In the genomic region with DNA sequence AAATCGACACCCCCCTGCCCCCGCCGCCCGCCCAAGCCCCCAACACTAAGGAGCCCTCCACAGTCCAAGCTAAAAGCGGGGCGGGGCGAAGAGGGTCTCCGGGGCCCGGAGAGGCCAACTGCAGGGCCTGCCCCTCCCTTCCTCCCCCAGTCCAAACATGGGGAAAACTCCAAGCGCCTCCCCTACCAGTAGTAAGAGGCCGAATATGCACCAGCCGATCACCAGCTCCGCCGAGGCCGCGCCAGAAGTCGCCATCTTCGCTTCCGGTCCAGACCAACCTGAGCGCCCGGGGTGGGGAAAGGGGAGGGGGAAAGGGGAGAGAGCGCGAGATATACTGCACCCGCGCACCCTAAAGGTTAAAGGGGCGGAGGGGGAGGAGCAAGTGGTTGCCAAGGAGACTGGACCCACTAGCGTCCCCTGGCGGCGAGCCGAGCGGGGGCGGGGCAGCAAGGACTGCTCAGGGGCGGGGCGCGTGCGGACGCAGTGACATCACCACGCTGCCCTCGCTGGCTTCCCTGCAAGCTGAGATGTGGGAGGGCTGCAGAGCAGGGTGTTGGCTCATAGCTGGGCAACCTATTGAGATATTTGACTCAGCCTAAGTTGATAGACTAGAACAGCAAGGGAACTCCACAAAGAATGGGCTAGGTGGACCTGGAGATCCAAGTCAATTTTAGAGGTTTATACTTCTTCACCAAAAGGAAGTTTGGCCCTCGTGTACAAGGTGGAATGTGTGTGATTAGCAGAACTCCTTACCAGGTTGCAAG, we compare ENCODE assay signal across 8 cellular contexts. TPM values are rescaled to one million over a fixed set of nuclear protein-coding genes. Genes with fewer than 3 reads are reported as not detected.
A peak's percentile ranks its signal among the peaks of the same experiment; 100 is the strongest.
DNase-seq lines count a peak whose midpoint lies in the region; ATAC-seq and TF ChIP-seq lines count a peak whose summit lies in the region.

A gene (minus strand): TSS at position 384 of the 764 bp plus-strand sequence. CDS start 129 bp downstream, at position 255.

- peak within 1 kb of the TSS; percentile 95 for H3K27ac Mint-ChIP-seq in T-helper 17 cell

- H3K4me1 ChIP-seq in prostate gland (replicated peaks): no peaks in the 10 kb centered on the region
- H3K4me1 ChIP-seq in urinary bladder (ENCODE audit: insufficient read depth): no peaks in the 10 kb centered on the region

- H3K4me3 Mint-ChIP-seq in T-helper 17 cell: peak within 1 kb of the TSS; percentile 97

- no peaks in the 10 kb centered on the region for H3K9me3 ChIP-seq in T-helper 17 cell (ENCODE audit: control insufficient read depth, low read length, poor library complexity, severe bottlenecking)
- no peaks in the 10 kb centered on the region for H3K9me3 ChIP-seq in prostate gland

- H3K27me3 Mint-ChIP-seq in T-helper 17 cell: no peaks in the 10 kb centered on the region

- ATAC-seq in GM18498 (IDR thresholded peaks at IDR 0.05; ENCODE audit: unreplicated experiment): peak; percentile 96
- peak; percentile 90 for ATAC-seq in HG02938 (IDR thresholded peaks at IDR 0.05; ENCODE audit: unreplicated experiment)
- peak; percentile 86 for ATAC-seq in T-helper 17 cell
- ATAC-seq in left ventricle myocardium superior: peak; percentile 97

- H3K27ac ChIP-seq in angular gyrus (ENCODE audit: low read depth, low read length) (peak within 1 kb of the TSS; percentile 87), prostate gland (peak within 1 kb of the TSS; percentile 98 to 100), urinary bladder (ENCODE audit: low read depth) (peak within 1 kb of the TSS; percentile 92)

- no peaks in the 10 kb centered on the region for H3K27me3 ChIP-seq in prostate gland (replicated peaks; ENCODE audit: insufficient read depth)

- 2% methylated on average over 40 of the region's 40 CpGs for WGBS in prostate gland
- WGBS in urinary bladder: 1% methylated on average over 40 of the region's 40 CpGs

- peak; percentile 88 for DNase-seq in NCI-H1694 treated with DMSO at 0.1 percent for 48 hours (lab: John Stamatoyannopoulos, UW)
- DNase-seq in T-helper 17 cell: peak; percentile 99 to 100 (median 99)
- peak; percentile 99 for DNase-seq in left ventricle myocardium superior
- peak; percentile 96 for DNase-seq in prostate gland (ENCODE audit: low spot score)

- H3K36me3 Mint-ChIP-seq in T-helper 17 cell (ENCODE audit: low read depth): peaks cover 3% of the 10 kb centered on the region

- no peaks in the 10 kb centered on the region for H3K36me3 ChIP-seq in prostate gland
- peaks cover 2% of the 10 kb centered on the region for H3K36me3 ChIP-seq in urinary bladder (ENCODE audit: insufficient read depth)

- peaks cover 38% of the 10 kb centered on the region for H3K4me1 Mint-ChIP-seq in T-helper 17 cell

- intact Hi-C loops in left ventricle myocardium superior (cut with micrococcal nuclease): no loop called here
- intact Hi-C loops in prostate gland (cut with DNase I): no loop called here

- peak; percentile 23 for TF ChIP-seq POLR2A in prostate gland (IDR thresholded peaks at IDR 0.05)

- H3K4me3 ChIP-seq in prostate gland (peak within 1 kb of the TSS; percentile 74 to 95), urinary bladder (ENCODE audit: low read depth, low read length) (peak within 1 kb of the TSS; percentile 77)

- TF ChIP-seq CTCF in prostate gland (IDR thresholded peaks at IDR 0.05): peak; percentile 80 to 93 (median 89)

RNA-seq across cellular contexts. Expression of the gene that starts here (rescaled TPM):
- total RNA-seq in T-helper 17 cell (10 to 100 TPM; 36.5 to 45.4 TPM), left ventricle myocardium superior (49.5 TPM), prostate gland (10 to 100 TPM; 53.5 to 63.1 TPM), urinary bladder (86.8 TPM)
- 50.4 TPM for polyA plus RNA-seq in urinary bladder

Comparison
In these comparisons a context has a peak if more than half of its experiments do, and no peak if none do; other contexts are left out.
1. Peak in every context shown above with its lines: DNase-seq, ATAC-seq, H3K4me3 ChIP-seq and H3K27ac ChIP-seq.